In the genomic region with DNA sequence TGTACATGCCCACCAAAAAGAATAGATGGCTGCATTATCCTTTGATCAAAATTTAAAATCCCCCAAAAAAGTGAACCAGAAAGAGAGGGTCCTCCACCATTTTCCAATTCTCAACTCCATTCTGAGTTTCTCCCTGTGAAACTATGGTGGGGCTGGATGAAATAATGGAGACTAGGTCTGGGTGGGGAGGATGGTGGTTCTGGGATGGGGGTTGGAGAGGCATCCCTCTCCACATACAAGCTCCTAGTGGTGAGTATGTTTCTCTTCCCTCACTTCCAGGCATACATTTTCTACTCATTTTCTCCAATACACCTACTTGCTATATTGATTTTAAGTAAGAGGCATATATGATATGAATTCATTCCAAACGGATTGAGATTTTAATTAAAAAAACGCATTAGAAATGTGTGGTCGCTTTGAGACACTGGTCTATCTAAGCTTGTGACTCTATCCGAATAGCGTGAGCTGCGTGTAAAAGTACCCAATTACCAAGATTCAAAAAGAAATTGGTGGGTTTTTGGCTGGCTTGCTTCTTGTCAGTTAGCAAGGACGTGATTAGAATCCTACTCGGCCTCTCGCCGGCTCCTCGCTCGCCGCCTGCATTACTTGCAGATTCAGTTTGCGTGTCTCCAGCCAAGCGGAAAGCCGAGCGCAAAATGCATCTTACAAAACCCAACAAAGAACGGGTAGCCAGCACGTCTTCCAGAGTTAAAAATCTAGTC, we compare ENCODE assay signal across 16 cellular contexts. TPM values are rescaled to one million over a fixed set of nuclear protein-coding genes. Genes with fewer than 3 reads are reported as not detected.
DNase-seq lines count a peak whose midpoint lies in the region; ATAC-seq and TF ChIP-seq lines count a peak whose summit lies in the region.
"Had no signal": no experiment of that assay in that cellular context is flagged by ENCODE, and none has a peak within 500 bp of the region (broad histone marks: within the 10 kb centered on the region; RNA-seq: fewer than 3 reads in every experiment).

No MANE protein-coding gene starts in this region.

- intact Hi-C loops in dorsolateral prefrontal cortex (cut with DNase I): no loop called here
- intact Hi-C loops in posterior cingulate gyrus (cut with DNase I): no loop called here

- TF ChIP-seq CTCF in dorsolateral prefrontal cortex (IDR thresholded peaks at IDR 0.05 in 54 of 56, conservative IDR thresholded peaks at IDR 0.05 in 2 of 56; ENCODE audit: low read depth in 1 of 56, partially characterized antibody in 56 of 56) (peak in 2 of 56 donors; percentile 10 to 21), endothelial cell (IDR thresholded peaks at IDR 0.05; ENCODE audit: unreplicated experiment) (no peak)

- 2% methylated on average over 19 of the region's 19 CpGs for WGBS in HUES64

- in situ Hi-C loops in ACHN (cut with HindIII; ENCODE audit: low pct_ligation_motif_present, low pct_unique_long_range_greater_than_20kb, low sequenced_read_pairs): no loop called here

- DNase-seq in NCI-H2171 (lab: John Stamatoyannopoulos, UW): peak; percentile 37
- peak in 9 of 10 donors; percentile 18 to 80 (median 58) for DNase-seq in dorsolateral prefrontal cortex
- peak; percentile 25 to 93 (median 66) for DNase-seq in posterior cingulate gyrus
- DNase-seq in endothelial cell (ENCODE audit: low spot score): no peak
- no peak for DNase-seq in ACHN
- DNase-seq: activated CD4-positive, alpha-beta memory T cell treated with anti-CD3 and anti-CD28 coated beads for 36 hours; effector CD4-positive, alpha-beta T cell; Kasumi-1; lower lobe of right lung; stimulated activated CD4-positive, alpha-beta T cell treated with anti-CD3 and anti-CD28 coated beads, Interleukin-4, amount 100 ng/mL, for 24 hours; stimulated activated naive CD8-positive, alpha-beta T cell treated with anti-CD3 and anti-CD28 coated beads, Interleukin-15, Interleukin-2, amounts not matched to agents 100 U/mL and 50 U/mL, for 24 hours; T-helper 17 cell had no signal

- peaks cover 12% of the 10 kb centered on the region for H3K9me3 ChIP-seq in HUES64 (ENCODE audit: insufficient read depth, low read depth, low read length)
- H3K9me3 ChIP-seq: prostate gland had no signal

- H3K4me3 ChIP-seq in HUES64 (ENCODE audit: low read length): peak overlapping the region; percentile 28; the same call in 1 of the 2 replicates
- H3K4me3 ChIP-seq in dorsolateral prefrontal cortex: peak overlapping the region; percentile 5 to 68 (median 41)
- H3K4me3 ChIP-seq: gastroesophageal sphincter, lower lobe of right lung, prostate gland had no signal

- H3K36me3 Mint-ChIP-seq in endothelial cell (ENCODE audit: low read depth, unreplicated experiment): peaks cover 12% of the 10 kb centered on the region
- H3K36me3 Mint-ChIP-seq: activated CD4-positive, alpha-beta memory T cell treated with anti-CD3 and anti-CD28 coated beads for 36 hours had no signal

- ATAC-seq in GM18861 (IDR thresholded peaks at IDR 0.05; ENCODE audit: unreplicated experiment): no peak
- ATAC-seq: gastroesophageal sphincter; lower lobe of right lung; stimulated activated naive CD8-positive, alpha-beta T cell treated with anti-CD3 and anti-CD28 coated beads, Interleukin-15, Interleukin-2, amounts not matched to agents 100 U/mL and 50 U/mL, for 24 hours; T-helper 17 cell had no signal

- H3K9ac ChIP-seq in HUES64 (ENCODE audit: low read depth, low read length): no peak overlapping the region

- H3K4me3 Mint-ChIP-seq in endothelial cell (ENCODE audit: unreplicated experiment): no peak overlapping the region
- H3K4me3 Mint-ChIP-seq: activated CD4-positive, alpha-beta memory T cell treated with anti-CD3 and anti-CD28 coated beads for 36 hours; T-helper 17 cell had no signal

- peaks cover 100% of the 10 kb centered on the region for H3K27me3 ChIP-seq in HUES64 (ENCODE audit: insufficient read depth, low read length)
- H3K27me3 ChIP-seq in dorsolateral prefrontal cortex: peaks cover 0 to 96% (median 62%) of the 10 kb centered on the region in 45 donors

- H3K4me1 Mint-ChIP-seq in endothelial cell (ENCODE audit: unreplicated experiment): peaks cover 31% of the 10 kb centered on the region

- peaks cover 54% of the 10 kb centered on the region for H3K27me3 Mint-ChIP-seq in endothelial cell (ENCODE audit: unreplicated experiment)

- H3K27ac ChIP-seq in HUES64 (ENCODE audit: low read depth, low read length): no peak overlapping the region
- H3K27ac ChIP-seq in dorsolateral prefrontal cortex: peak overlapping the region in 53 of 59 donors; percentile 27 to 87 (median 63)
- H3K27ac ChIP-seq: gastroesophageal sphincter, lower lobe of right lung, prostate gland had no signal

- H3K9me3 Mint-ChIP-seq in endothelial cell (ENCODE audit: unreplicated experiment): peaks cover 14% of the 10 kb centered on the region

- H3K36me3 ChIP-seq in HUES64 (ENCODE audit: insufficient read depth, low read length): no peaks in the 10 kb centered on the region
- H3K36me3 ChIP-seq: gastroesophageal sphincter, lower lobe of right lung, prostate gland had no signal

- H3K27ac Mint-ChIP-seq in endothelial cell (ENCODE audit: unreplicated experiment): no peak overlapping the region
- H3K27ac Mint-ChIP-seq: activated CD4-positive, alpha-beta memory T cell treated with anti-CD3 and anti-CD28 coated beads for 36 hours; T-helper 17 cell had no signal

- peaks cover 32% of the 10 kb centered on the region for H3K4me1 ChIP-seq in HUES64 (ENCODE audit: insufficient read depth, low read length)

RNA-seq across cellular contexts. Expression of gene ASCL1, which starts 3.5 kb away (rescaled TPM):
- polyA plus RNA-seq in HUES64 (2013, experiment 1 of 2): 1.00 TPM
- 1.8 TPM for polyA plus RNA-seq in HUES64 (2013, experiment 2 of 2)
- 10 to 100 TPM in 82 of 120 experiments, 1 to 10 TPM in 38; 4.4 to 31.2 (median 11.2) TPM for total RNA-seq in dorsolateral prefrontal cortex
- not detected for total RNA-seq in endothelial cell (ENCODE audit: unreplicated experiment)
- total RNA-seq: activated CD4-positive, alpha-beta memory T cell treated with anti-CD3 and anti-CD28 coated beads for 36 hours; T-helper 17 cell had no signal

RNA-seq across cellular contexts. Expression of gene PAH, which starts 43.9 kb away (rescaled TPM):
- polyA plus RNA-seq in HUES64 (2013, experiment 1 of 2): 1.2 TPM
- 1.5 TPM for polyA plus RNA-seq in HUES64 (2013, experiment 2 of 2)
- total RNA-seq in dorsolateral prefrontal cortex (10 to 100 TPM in 39 of 120 experiments, 1 to 10 TPM in 81; 1.6 to 20.7 (median 7.8) TPM), endothelial cell (ENCODE audit: unreplicated experiment) (not detected)
- total RNA-seq: activated CD4-positive, alpha-beta memory T cell treated with anti-CD3 and anti-CD28 coated beads for 36 hours; lower lobe of right lung had no signal

Comparison
In these comparisons a context has a peak if more than half of its experiments do, and no peak if none do; other contexts are left out.
1. DNase-seq: peak in NCI-H2171 (single experiment), dorsolateral prefrontal cortex (9 of 10) and posterior cingulate gyrus (10 of 10); none in endothelial cell (single experiment) and ACHN (single experiment).